ENCODE assay signal across 15 cellular contexts in the genomic region with DNA sequence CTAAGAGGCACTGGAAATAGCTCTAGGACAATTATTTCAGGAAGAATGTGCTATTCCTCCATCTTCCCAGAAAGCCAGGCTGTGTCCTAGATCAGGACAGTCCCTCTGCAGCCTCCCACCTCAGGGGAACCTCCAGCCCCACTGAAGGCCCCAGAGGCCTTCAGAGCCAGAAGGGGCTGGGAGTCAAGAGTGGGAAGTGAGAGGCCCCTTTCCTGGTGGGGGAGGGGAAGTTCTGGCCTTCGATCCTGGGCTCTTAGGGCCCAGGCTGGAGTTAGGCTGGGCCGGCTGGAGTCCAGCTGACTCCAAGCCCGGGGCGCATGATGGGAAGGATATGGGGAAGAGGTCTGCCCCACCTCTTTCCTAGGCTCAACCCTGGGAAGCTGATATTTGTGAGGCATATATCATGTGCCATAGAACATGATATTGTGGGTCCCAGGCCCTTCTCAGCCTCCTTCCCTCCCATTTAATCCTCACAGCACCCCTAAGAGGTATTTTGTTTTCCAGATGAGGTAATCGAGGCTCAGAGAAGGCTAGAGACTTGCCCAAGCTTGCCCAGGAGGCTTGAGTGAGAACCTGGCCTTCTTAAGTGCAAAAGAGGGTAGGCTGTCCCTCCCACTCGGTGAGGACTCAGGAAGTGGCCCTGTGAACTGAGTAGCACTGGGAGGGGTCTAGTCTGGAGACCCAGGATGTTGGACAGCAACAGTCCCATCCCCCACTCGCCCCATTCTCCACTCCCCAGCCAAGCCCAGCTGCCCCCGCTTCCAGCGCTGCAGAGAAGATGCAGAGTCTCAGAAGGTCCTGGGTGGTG. TPM values are rescaled to one million over a fixed set of nuclear protein-coding genes. Genes with fewer than 3 reads are reported as not detected.
A peak's percentile ranks its signal among the peaks of the same experiment; 100 is the strongest.
DNase-seq lines count a peak whose midpoint lies in the region; ATAC-seq, FAIRE-seq and TF ChIP-seq lines count a peak whose summit lies in the region.
"Had no signal": no experiment of that assay in that cellular context is flagged by ENCODE, and none has a peak within 500 bp of the region (broad histone marks: within the 10 kb centered on the region; RNA-seq: fewer than 3 reads in every experiment).

No MANE protein-coding gene starts in this region.

- FAIRE-seq in keratinocyte (lab: Jason Lieb, UNC): peak; percentile 94
- FAIRE-seq: GM19239, small intestine had no signal

- TF ChIP-seq POLR2A in body of pancreas (IDR thresholded peaks at IDR 0.05): no peak
- TF ChIP-seq POLR2A in ovary (IDR thresholded peaks at IDR 0.05): no peak

- dilution Hi-C loops in keratinocyte (cut with MboI; ENCODE audit: extremely low pct_ligation_motif_present, low sequenced_read_pairs): no loop called here

- intact Hi-C loops in body of pancreas (cut with DNase I): no loop called here
- intact Hi-C loops in ovary (cut with DNase I): no loop called here

- H2AFZ ChIP-seq in keratinocyte (ENCODE audit: control insufficient read depth, low read length): peak overlapping the region; percentile 78

- H3K36me3 ChIP-seq in body of pancreas (replicated peaks in 1 of 2; ENCODE audit: insufficient read depth in 1 of 2, low read depth in 2 of 2) (no peaks in the 10 kb centered on the region), keratinocyte (ENCODE audit: control insufficient read depth in 2 of 2, extremely low read depth in 1 of 2, insufficient read depth in 2 of 2, low read length in 2 of 2) (no peaks in the 10 kb centered on the region), thymus (ENCODE audit: control insufficient read depth, insufficient read depth) (no peaks in the 10 kb centered on the region), ovary (no peaks in the 10 kb centered on the region)

- H3K9me3 ChIP-seq in body of pancreas (no peaks in the 10 kb centered on the region), keratinocyte (ENCODE audit: control insufficient read depth, low read depth, low read length) (no peaks in the 10 kb centered on the region), thymus (ENCODE audit: control insufficient read depth) (no peaks in the 10 kb centered on the region), ovary (no peaks in the 10 kb centered on the region)

- peak overlapping the region; percentile 59 for H3K4me2 ChIP-seq in keratinocyte (ENCODE audit: control insufficient read depth, extremely low read depth, insufficient read depth, low read depth, low read length)

- H3K4me1 ChIP-seq in body of pancreas: peaks cover 37% of the 10 kb centered on the region
- H3K4me1 ChIP-seq in keratinocyte (ENCODE audit: control insufficient read depth, extremely low read depth, insufficient read depth, low read length): peaks cover 28% of the 10 kb centered on the region
- no peaks in the 10 kb centered on the region for H3K4me1 ChIP-seq in thymus (ENCODE audit: control insufficient read depth, insufficient read depth, low read length)
- H3K4me1 ChIP-seq in ovary (ENCODE audit: insufficient read depth): peaks cover 3% of the 10 kb centered on the region

- no peak for TF ChIP-seq EP300 in ovary (IDR thresholded peaks at IDR 0.05)

- H3K4me3 ChIP-seq in body of pancreas (no peak overlapping the region), keratinocyte (ENCODE audit: control insufficient read depth in 2 of 3, extremely low read depth in 1 of 3, insufficient read depth in 2 of 3, low read depth in 1 of 3, low read length in 3 of 3) (no peak overlapping the region), thymus (ENCODE audit: low read length) (no peak overlapping the region), ovary (no peak overlapping the region)

- TF ChIP-seq CTCF in body of pancreas (IDR thresholded peaks at IDR 0.05): no peak
- no peak for TF ChIP-seq CTCF in keratinocyte (optimal IDR thresholded peaks at IDR 0.05 in 1 of 3, IDR thresholded peaks at IDR 0.05 in 1 of 3, conservative IDR thresholded peaks at IDR 0.05 in 1 of 3; ENCODE audit: extremely low read depth in 1 of 3, insufficient read depth in 2 of 3, low read length in 3 of 3)
- TF ChIP-seq CTCF in ovary (IDR thresholded peaks at IDR 0.05): no peak

- no peaks in the 10 kb centered on the region for H4K20me1 ChIP-seq in keratinocyte (ENCODE audit: control insufficient read depth, extremely low read depth, insufficient read depth, low read length)

- 68 to 78% methylated on average over 6 to 9 of the region's 9 CpGs for WGBS in body of pancreas, 2 donors
- WGBS in thymus: 85% methylated on average over 9 of the region's 9 CpGs
- WGBS in ovary, 3 donors: 59 to 75% (median 61%) methylated on average over 9 of the region's 9 CpGs

- in situ Hi-C loops in KBM-7 (cut with MboI; ENCODE audit: low pct_unique_long_range_greater_than_20kb, low sequenced_read_pairs): loop anchor here (10.0 kb wide), 1 partner anchor 61 kb away; no protein-coding TSS in a partner anchor

- H3K9me1 ChIP-seq in keratinocyte (ENCODE audit: control insufficient read depth, extremely low read depth, insufficient read depth, low read length): no peaks in the 10 kb centered on the region

- H3K79me2 ChIP-seq in keratinocyte (ENCODE audit: control insufficient read depth, insufficient read depth, low read length): no peaks in the 10 kb centered on the region

- peak; percentile 33 for DNase-seq in KBM-7
- DNase-seq in body of pancreas: peak in 1 of 4 donors; percentile 18
- no peak for DNase-seq in keratinocyte (ENCODE audit: low read depth, low spot score)
- DNase-seq in NCI-H1436 (lab: John Stamatoyannopoulos, UW): no peak
- no peak for DNase-seq in ovary
- DNase-seq: effector CD8-positive, alpha-beta T cell; GF-D8; KG1; kidney glomerular epithelial cell; NCI-H524; small intestine had no signal

- H3K27ac ChIP-seq in body of pancreas (peak overlapping the region in 3 of 4 donors; percentile 57 to 81 (median 81)), keratinocyte (ENCODE audit: control insufficient read depth, insufficient read depth, low read length) (peak overlapping the region; percentile 67), thymus (ENCODE audit: low read depth) (peak overlapping the region; percentile 11), ovary (no peak overlapping the region)

- ATAC-seq in body of pancreas (no peak), GM21423 (IDR thresholded peaks at IDR 0.05; ENCODE audit: unreplicated experiment) (no peak)

- H3K27me3 ChIP-seq in body of pancreas (no peaks in the 10 kb centered on the region), keratinocyte (ENCODE audit: control insufficient read depth, extremely low read depth, insufficient read depth, low read length) (no peaks in the 10 kb centered on the region), thymus (ENCODE audit: control insufficient read depth, insufficient read depth) (no peaks in the 10 kb centered on the region), ovary (no peaks in the 10 kb centered on the region)

- H3K9ac ChIP-seq in keratinocyte (ENCODE audit: control insufficient read depth, extremely low read depth, insufficient read depth, low read length): peak overlapping the region; percentile 61

RNA-seq across cellular contexts. Expression of gene HSPG2, which starts 18.6 kb away (rescaled TPM):
- 100 to 1,000 TPM in 1 of 2 donors, 10 to 100 TPM in 1; 87.7 to 179 TPM for total RNA-seq in body of pancreas
- polyA plus RNA-seq in keratinocyte: 9.0 to 20.7 TPM (median 17.0 TPM) in 3 replicates
- polyA plus RNA-seq in keratinocyte (2011; ENCODE audit: low read depth): 21.1 TPM
- 6.1 and 17.2 TPM in 2 replicates for polyA plus RNA-seq in keratinocyte (2011; cell fraction: cytosol; rRNA removed)
- 139 and 205 TPM in 2 replicates for polyA plus RNA-seq in keratinocyte (2011; cell fraction: nucleus; rRNA removed)
- 22.9 and 70.8 TPM in 2 replicates for polyA plus RNA-seq in keratinocyte (2012; ENCODE audit: low replicate concordance)
- 66.2 to 184 TPM (median 72.6 TPM) in 3 replicates for polyA minus RNA-seq in keratinocyte
- 143 TPM for polyA minus RNA-seq in keratinocyte (2011; cell fraction: cytosol; rRNA and poly(A)+ RNA removed)
- polyA minus RNA-seq in keratinocyte (2011; cell fraction: nucleus; rRNA and poly(A)+ RNA removed): 388 and 454 TPM in 2 replicates
- 37.3 TPM for polyA plus RNA-seq in thymus
- 100 to 1,000 TPM in 4 of 7 donors, 10 to 100 TPM in 3; 27.3 to 294 (median 116) TPM for total RNA-seq in ovary
- polyA plus RNA-seq in ovary: 10 to 100 TPM; 37.9 to 65.0 TPM

RNA-seq across cellular contexts. Expression of gene CELA3B, which starts 21.1 kb away (rescaled TPM):
- total RNA-seq in body of pancreas (over 10,000 TPM; 12,815 to 27,120 TPM), ovary (10 to 100 TPM in 2 of 7 donors, 1 to 10 TPM in 1, not detected in 4; 2.6 to 19.2 (median 15.4) TPM)
- polyA plus RNA-seq in keratinocyte (not detected in 3 replicates), thymus (0.32 TPM), ovary (not detected)
- polyA plus RNA-seq in keratinocyte (2011; ENCODE audit: low read depth): not detected
- not detected in 2 replicates for polyA plus RNA-seq in keratinocyte (2011; cell fraction: cytosol; rRNA removed)
- polyA plus RNA-seq in keratinocyte (2011; cell fraction: nucleus; rRNA removed): not detected in 2 replicates
- not detected in 2 replicates for polyA plus RNA-seq in keratinocyte (2012; ENCODE audit: low replicate concordance)
- polyA minus RNA-seq in keratinocyte: not detected in 3 replicates
- polyA minus RNA-seq in keratinocyte (2011; cell fraction: cytosol; rRNA and poly(A)+ RNA removed): not detected
- polyA minus RNA-seq in keratinocyte (2011; cell fraction: nucleus; rRNA and poly(A)+ RNA removed): not detected in 2 replicates
- total RNA-seq: activated T-helper 17 cell treated with anti-CD3 and anti-CD28 coated beads, Interleukin-2, amount 50 U/mL, for 72 hours had no signal

RNA-seq across cellular contexts. Expression of gene CELA3A, which starts 45.8 kb away (rescaled TPM):
- total RNA-seq in body of pancreas (over 10,000 TPM; 37,316 to 51,622 TPM), ovary (10 to 100 TPM in 2 of 7 donors, 1 to 10 TPM in 1, under 1 TPM in 1, not detected in 3; 0.42 to 25.4 (median 14.1) TPM)
- polyA plus RNA-seq in keratinocyte (not detected in 3 replicates), thymus (5.2 TPM), ovary (under 1 TPM in 1 of 2 donors, not detected in 1; 0.12 TPM)
- not detected for polyA plus RNA-seq in keratinocyte (2011; ENCODE audit: low read depth)
- not detected in 2 replicates for polyA plus RNA-seq in keratinocyte (2011; cell fraction: cytosol; rRNA removed)
- polyA plus RNA-seq in keratinocyte (2011; cell fraction: nucleus; rRNA removed): not detected in 2 replicates
- polyA plus RNA-seq in keratinocyte (2012; ENCODE audit: low replicate concordance): not detected in 2 replicates
- polyA minus RNA-seq in keratinocyte: not detected in 3 replicates
- polyA minus RNA-seq in keratinocyte (2011; cell fraction: cytosol; rRNA and poly(A)+ RNA removed): not detected
- not detected in 2 replicates for polyA minus RNA-seq in keratinocyte (2011; cell fraction: nucleus; rRNA and poly(A)+ RNA removed)
- total RNA-seq: activated T-helper 17 cell treated with anti-CD3 and anti-CD28 coated beads, Interleukin-2, amount 50 U/mL, for 72 hours had no signal

Comparison
In these comparisons a context has a peak if more than half of its experiments do, and no peak if none do; other contexts are left out.
1. H3K27ac ChIP-seq: peak in body of pancreas (3 of 4), keratinocyte (single experiment) and thymus (single experiment); none in ovary (0 of 2).